ENCODE assay signal across 21 cellular contexts in the genomic region with DNA sequence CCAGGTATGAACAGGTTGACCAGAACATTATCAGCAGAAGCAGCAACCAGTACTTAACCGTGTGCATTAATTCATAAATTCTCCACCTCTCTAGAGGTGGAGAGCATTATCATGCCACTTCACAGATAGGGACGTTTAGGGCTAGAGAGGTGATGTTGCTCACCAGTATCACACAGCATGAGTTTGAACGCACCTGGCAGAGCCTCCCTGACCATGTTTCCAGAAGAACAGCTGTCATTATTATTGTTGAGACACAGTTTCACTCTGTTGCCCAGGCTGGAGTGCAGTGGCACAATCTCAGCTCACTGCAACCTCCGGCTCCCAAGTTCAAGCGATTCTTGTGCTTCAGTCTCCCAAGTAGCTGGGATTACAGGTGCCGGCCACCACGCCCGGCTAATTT. TPM values are rescaled to one million over a fixed set of nuclear protein-coding genes. Genes with fewer than 3 reads are reported as not detected.
DNase-seq lines count a peak whose midpoint lies in the region; ATAC-seq and TF ChIP-seq lines count a peak whose summit lies in the region.
"Had no signal": no experiment of that assay in that cellular context is flagged by ENCODE, and none has a peak within 500 bp of the region (broad histone marks: within the 10 kb centered on the region; RNA-seq: fewer than 3 reads in every experiment).

No MANE protein-coding gene starts in this region.

- no peak for TF ChIP-seq CTCF in RWPE2 (IDR thresholded peaks at IDR 0.05; ENCODE audit: poor library complexity, severe bottlenecking)
- no peak for TF ChIP-seq CTCF in left lung (IDR thresholded peaks at IDR 0.05)
- no peak for TF ChIP-seq CTCF in spleen (IDR thresholded peaks at IDR 0.05 in 8 of 11, conservative IDR thresholded peaks at IDR 0.05 in 3 of 11)
- TF ChIP-seq CTCF in GM20000 (IDR thresholded peaks at IDR 0.05; ENCODE audit: extremely low read depth, missing control alignments) = no peak

- intact Hi-C loops in left lung (cut with DNase I) (loop anchor here in 1 of 2 donors (10.0 kb wide), 1 partner anchor 46 kb away; no protein-coding TSS in a partner anchor), spleen (cut with DNase I; ENCODE audit: low total_unique reads) (no loop called here)

- H3K4me2 ChIP-seq in BLaER1 = peak overlapping the region; percentile 99

- H3K27me3 ChIP-seq in BLaER1 = no peaks in the 10 kb centered on the region
- H3K27me3 ChIP-seq in RWPE2 (ENCODE audit: insufficient read depth, poor library complexity, severe bottlenecking) = no peaks in the 10 kb centered on the region
- H3K27me3 ChIP-seq in left lung = no peaks in the 10 kb centered on the region
- peaks cover 0 to 14% (median 0%) of the 10 kb centered on the region in 7 donors for H3K27me3 ChIP-seq in spleen (replicated peaks in 1 of 7)
- H3K27me3 ChIP-seq: MG63 had no signal

- H3K4me3 ChIP-seq in BLaER1 = no peak overlapping the region
- no peak overlapping the region for H3K4me3 ChIP-seq in RWPE2 (ENCODE audit: severe bottlenecking)
- no peak overlapping the region for H3K4me3 ChIP-seq in left lung
- H3K4me3 ChIP-seq in spleen = no peak overlapping the region
- H3K4me3 ChIP-seq: MG63 had no signal

- no peaks in the 10 kb centered on the region for H4K20me1 ChIP-seq in BLaER1

- ATAC-seq in RWPE2 (ENCODE audit: low read depth) (no peak), left lung (no peak)

- no peak overlapping the region for H3K9ac ChIP-seq in BLaER1

- no peak for TF ChIP-seq POLR2A in spleen (IDR thresholded peaks at IDR 0.05)

- H3K4me1 ChIP-seq in BLaER1 (peaks cover 89% of the 10 kb centered on the region), RWPE2 (ENCODE audit: insufficient read depth, poor library complexity, severe bottlenecking) (peaks cover 7% of the 10 kb centered on the region), left lung (peaks cover 35 to 62% of the 10 kb centered on the region in 2 donors), spleen (peaks cover 0 to 78% (median 30%) of the 10 kb centered on the region in 6 donors)
- H3K4me1 ChIP-seq: Caco-2 had no signal

- H3K36me3 ChIP-seq in BLaER1 (peaks cover 36% of the 10 kb centered on the region), RWPE2 (ENCODE audit: low read depth) (peaks cover 40% of the 10 kb centered on the region), left lung (peaks cover 0 to 62% of the 10 kb centered on the region in 2 donors), spleen (peaks cover 0 to 58% (median 0%) of the 10 kb centered on the region in 6 donors)

- DNase-seq in RWPE2 (ENCODE audit: low spot score) (no peak), left lung (no peak), spleen (no peak), GM20000 (ENCODE audit: low spot score) (no peak), cerebellum (ENCODE audit: low spot score) (no peak), NCI-H524 (lab: John Stamatoyannopoulos, UW) (no peak)
- DNase-seq in activated CD4-positive, alpha-beta T cell treated with anti-CD3 and anti-CD28 coated beads for 48 hours = no peak
- DNase-seq: activated CD4-positive, CD25-positive, alpha-beta regulatory T cell; activated effector memory CD4-positive, alpha-beta T cell treated with anti-CD3 and anti-CD28 coated beads, Interleukin-2, amount 50 U/mL, for 16 hours; Caco-2; hippocampal formation; kidney glomerular epithelial cell; MG63; naive B cell; NCI-H2081; NCI-H526 had no signal

- H3K27ac ChIP-seq in BLaER1 (no peak overlapping the region), RWPE2 (ENCODE audit: poor library complexity, severe bottlenecking) (peak overlapping the region; percentile 23), left lung (peak overlapping the region; percentile 19 to 69), spleen (peak overlapping the region in 5 of 8 donors; percentile 48 to 70 (median 54))

- H3K9me3 ChIP-seq in BLaER1 (no peaks in the 10 kb centered on the region), RWPE2 (ENCODE audit: severe bottlenecking) (no peaks in the 10 kb centered on the region), left lung (no peaks in the 10 kb centered on the region), spleen (peaks cover 0 to 5% (median 0%) of the 10 kb centered on the region in 8 donors)
- H3K9me3 ChIP-seq: Caco-2, MG63 had no signal

- WGBS in spleen, 5 donors = 71 to 88% (median 84%) methylated on average over 7 to 8 of the region's 8 CpGs

RNA-seq across cellular contexts. Expression of a gene that starts 6.8 kb away (rescaled TPM):
- total RNA-seq in left lung (100 to 1,000 TPM; 179 to 194 TPM), spleen (100 to 1,000 TPM in 4 of 7 donors, 10 to 100 TPM in 3; 47.7 to 144 (median 117) TPM), cerebellum (34.3 TPM)
- polyA plus RNA-seq in spleen = 10 to 100 TPM; 16.3 to 34.9 (median 20.1) TPM

RNA-seq across cellular contexts. Expression of a gene that starts 34.9 kb away (rescaled TPM):
- total RNA-seq in left lung (10 to 100 TPM in 1 of 2 donors, 1 to 10 TPM in 1; 5.4 to 12.1 TPM), spleen (1 to 10 TPM; 2.0 to 9.7 (median 3.6) TPM), cerebellum (13.3 TPM)
- polyA plus RNA-seq in spleen = 1 to 10 TPM; 1.7 to 4.4 (median 3.9) TPM

RNA-seq across cellular contexts. Expression of a gene that starts 48.9 kb away (rescaled TPM):
- not detected for total RNA-seq in left lung
- not detected for total RNA-seq in spleen
- polyA plus RNA-seq in spleen = under 1 TPM in 1 of 3 donors, not detected in 2; 0.30 TPM
- total RNA-seq in cerebellum = not detected
- total RNA-seq: astrocyte, Caco-2, G401, renal cortical epithelial cell, ureter had no signal
